16 cellular contexts compared by ENCODE assay signal in the genomic region with DNA sequence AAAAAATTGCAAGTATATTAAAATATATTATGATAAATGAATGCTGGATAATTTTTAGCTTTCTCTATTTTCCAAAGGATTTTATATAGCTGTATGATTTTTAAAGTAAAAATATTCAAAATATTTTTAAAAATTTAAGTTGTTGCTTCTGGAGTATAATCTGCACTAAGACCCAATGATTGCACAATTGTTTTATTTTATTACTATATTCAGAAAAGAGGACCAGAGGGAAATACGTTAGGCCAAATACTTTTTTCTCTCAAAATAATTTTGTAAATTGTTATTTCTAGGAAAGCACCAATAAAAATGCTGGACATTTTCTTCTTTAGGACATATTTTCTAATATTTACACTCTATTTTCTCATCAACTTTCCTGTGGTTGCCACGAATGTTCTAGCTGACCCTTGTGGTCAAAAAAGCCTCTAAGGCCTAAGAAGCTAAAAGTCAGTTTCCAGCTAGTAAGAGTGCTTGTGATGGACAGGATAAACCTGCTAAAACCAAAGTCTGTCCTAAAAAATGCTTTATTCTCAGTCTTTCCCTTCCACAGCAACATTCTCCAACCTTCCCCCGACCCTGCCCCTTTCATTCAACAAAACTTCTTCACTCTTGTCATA.
"Had no signal": no experiment of that assay in that cellular context is flagged by ENCODE, and none has a peak within 500 bp of the region (broad histone marks: within the 10 kb centered on the region; RNA-seq: fewer than 3 reads in every experiment).

No MANE protein-coding gene starts in this region.

- H3K4me3 ChIP-seq: sigmoid colon, spleen, thyroid gland had no signal

- H3K27me3 Mint-ChIP-seq: activated naive CD4-positive, alpha-beta T cell treated with anti-CD3 and anti-CD28 coated beads, Interleukin-2, amount 50 U/mL, for 24 hours; effector memory CD8-positive, alpha-beta T cell; stimulated activated memory B cell treated with anti-CD40 and anti-IgM and Interleukin-4, amounts not matched to agents 10 μg/mL and 1 μg/mL and 100 μg/mL, for 72 hours had no signal

- H3K4me3 Mint-ChIP-seq: activated naive CD4-positive, alpha-beta T cell treated with anti-CD3 and anti-CD28 coated beads, Interleukin-2, amount 50 U/mL, for 24 hours; effector memory CD8-positive, alpha-beta T cell; natural killer cell; stimulated activated memory B cell treated with anti-CD40 and anti-IgM and Interleukin-4, amounts not matched to agents 10 μg/mL and 1 μg/mL and 100 μg/mL, for 72 hours had no signal

- H3K27ac Mint-ChIP-seq: stimulated activated memory B cell treated with anti-CD40 and anti-IgM and Interleukin-4, amounts not matched to agents 10 μg/mL and 1 μg/mL and 100 μg/mL, for 72 hours had no signal

- H3K4me1 ChIP-seq: parathyroid adenoma had no signal

- H3K27me3 ChIP-seq: sigmoid colon, spleen, thyroid gland had no signal

- H3K9me3 ChIP-seq: sigmoid colon, spleen, thyroid gland had no signal

- ATAC-seq: effector memory CD8-positive, alpha-beta T cell; left cardiac atrium; natural killer cell; stimulated activated memory B cell treated with anti-CD40 and anti-IgM and Interleukin-4, amounts not matched to agents 10 μg/mL and 1 μg/mL and 100 μg/mL, for 72 hours had no signal

- H3K4me1 Mint-ChIP-seq: activated naive CD4-positive, alpha-beta T cell treated with anti-CD3 and anti-CD28 coated beads, Interleukin-2, amount 50 U/mL, for 24 hours had no signal

- H2AFZ ChIP-seq: parathyroid adenoma had no signal

- H3K9ac ChIP-seq: parathyroid adenoma had no signal

- H3K27ac ChIP-seq: parathyroid adenoma, sigmoid colon, spleen, thyroid gland had no signal

- H3K79me2 ChIP-seq: parathyroid adenoma had no signal

- H3K36me3 ChIP-seq: thyroid gland had no signal

- DNase-seq: activated CD8-positive, alpha-beta memory T cell treated with anti-CD3 and anti-CD28 coated beads for 24 hours; activated CD8-positive, alpha-beta memory T cell treated with anti-CD3 and anti-CD28 coated beads, Interleukin-2, amount 50 U/mL, for 48 hours; activated effector memory CD4-positive, alpha-beta T cell treated with anti-CD3 and anti-CD28 coated beads, Interleukin-2, amount 50 U/mL, for 16 hours; activated T-cell treated with anti-CD3 and anti-CD28 coated beads, Interleukin-2, amount 50 U/mL, for 48 hours; dermis blood vessel endothelial cell; effector memory CD8-positive, alpha-beta T cell; left cardiac atrium; mesendoderm; natural killer cell; sigmoid colon; spleen; stimulated activated CD4-positive, alpha-beta T cell treated with anti-CD3 and anti-CD28 coated beads, Interleukin-4, amount 100 ng/mL, for 4 hours; thyroid gland had no signal

- H3K9me3 Mint-ChIP-seq: activated naive CD4-positive, alpha-beta T cell treated with anti-CD3 and anti-CD28 coated beads, Interleukin-2, amount 50 U/mL, for 24 hours; effector memory CD8-positive, alpha-beta T cell; natural killer cell; stimulated activated memory B cell treated with anti-CD40 and anti-IgM and Interleukin-4, amounts not matched to agents 10 μg/mL and 1 μg/mL and 100 μg/mL, for 72 hours had no signal
